7 cellular contexts compared by ENCODE assay signal in the genomic region with DNA sequence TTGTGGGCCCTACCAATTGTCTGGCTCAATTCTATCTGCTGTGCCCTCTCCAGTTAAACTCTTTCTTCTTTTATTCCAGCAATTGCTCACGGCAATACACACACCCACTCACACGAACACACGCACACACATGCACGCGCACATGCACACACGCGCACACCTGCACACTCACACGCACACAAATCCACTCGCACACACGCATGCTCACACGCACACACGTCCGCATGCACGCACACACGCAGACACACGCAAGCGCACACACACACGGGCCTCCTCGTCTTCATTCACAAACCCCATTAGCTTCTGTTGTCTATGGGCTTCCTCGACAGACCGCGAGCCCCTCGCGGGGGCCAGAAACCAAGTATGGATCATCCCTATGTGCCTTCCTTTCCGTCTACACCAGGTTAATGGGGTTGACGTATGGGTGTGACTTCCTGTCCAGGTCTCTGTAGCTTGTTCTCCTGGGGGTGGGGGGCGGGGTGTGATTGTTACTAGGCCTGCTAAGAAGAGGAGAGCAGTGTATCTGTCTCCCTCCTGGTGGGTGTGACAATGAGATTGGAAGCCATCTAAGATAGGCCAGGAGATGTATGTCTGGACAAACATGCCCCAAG. TPM values are rescaled to one million over a fixed set of nuclear protein-coding genes. Genes with fewer than 3 reads are reported as not detected.
DNase-seq lines count a peak whose midpoint lies in the region; ATAC-seq lines count a peak whose summit lies in the region.

No MANE protein-coding gene starts in this region.

- H3K4me1 ChIP-seq in HUES48 (ENCODE audit: control insufficient read depth, insufficient read depth, low read length) (peaks cover 8% of the 10 kb centered on the region), iPS-20b (ENCODE audit: insufficient read depth, low read length) (peaks cover 6% of the 10 kb centered on the region), subcutaneous abdominal adipose tissue (ENCODE audit: control insufficient read depth in 5 of 5, insufficient read depth in 5 of 5, low read length in 5 of 5) (peaks cover 2 to 48% (median 44%) of the 10 kb centered on the region in 5 donors)
- H3K4me1 ChIP-seq in effector memory CD4-positive, alpha-beta T cell (ENCODE audit: control insufficient read depth, insufficient read depth, low read length, poor library complexity, severe bottlenecking): peaks cover 19% of the 10 kb centered on the region

- no peak for DNase-seq in effector memory CD4-positive, alpha-beta T cell
- DNase-seq in AML-193 (lab: John Stamatoyannopoulos, UW): no peak

- H3K27ac ChIP-seq in HUES48 (ENCODE audit: low read depth, low read length) (peak overlapping the region; percentile 92), adipose tissue (ENCODE audit: low read depth, low read length) (peak overlapping the region; percentile 4), iPS-20b (ENCODE audit: low read length) (no peak overlapping the region), subcutaneous abdominal adipose tissue (ENCODE audit: low read depth, low read length) (peak overlapping the region; percentile 97)
- no peak overlapping the region for H3K27ac ChIP-seq in effector memory CD4-positive, alpha-beta T cell (ENCODE audit: insufficient read depth, low read length, poor library complexity, severe bottlenecking)

- H3K9ac ChIP-seq in HUES48 (ENCODE audit: low read depth, low read length) (peak overlapping the region; percentile 48; the same call in 1 of the 2 replicates), iPS-20b (ENCODE audit: low read depth, low read length) (peak overlapping the region; percentile 81; the same call in 1 of the 2 replicates), subcutaneous abdominal adipose tissue (ENCODE audit: low read length in 5 of 5) (peak overlapping the region in 4 of 5 donors; percentile 83 to 92 (median 89))

- H3K4me3 ChIP-seq in HUES48 (ENCODE audit: low read depth, low read length) (peak overlapping the region; percentile 70), iPS-20b (ENCODE audit: low read length) (peak overlapping the region; percentile 82), subcutaneous abdominal adipose tissue (ENCODE audit: low read depth in 1 of 5, low read length in 5 of 5) (peak overlapping the region; percentile 45 to 75 (median 63))
- H3K4me3 ChIP-seq in effector memory CD4-positive, alpha-beta T cell (ENCODE audit: insufficient read depth, low read depth, low read length, poor library complexity, severe bottlenecking): no peak overlapping the region

- no peak for ATAC-seq in GM18870 (IDR thresholded peaks at IDR 0.05; ENCODE audit: unreplicated experiment)

- H3K36me3 ChIP-seq in HUES48 (ENCODE audit: control insufficient read depth, insufficient read depth, low read length) (no peaks in the 10 kb centered on the region), iPS-20b (ENCODE audit: insufficient read depth, low read depth, low read length) (no peaks in the 10 kb centered on the region), subcutaneous abdominal adipose tissue (ENCODE audit: control insufficient read depth in 5 of 5, insufficient read depth in 5 of 5, low read length in 5 of 5) (peaks cover 0 to 11% (median 3%) of the 10 kb centered on the region in 5 donors)
- H3K36me3 ChIP-seq in effector memory CD4-positive, alpha-beta T cell (ENCODE audit: control insufficient read depth, insufficient read depth, low read length): peaks cover 3% of the 10 kb centered on the region

- 74 to 75% (median 75%) methylated on average over 27 of the region's 27 CpGs for WGBS in adipose tissue, 3 donors

- peaks cover 14% of the 10 kb centered on the region for H3K27me3 ChIP-seq in HUES48 (ENCODE audit: control insufficient read depth, insufficient read depth, low read length)
- peaks cover 19% of the 10 kb centered on the region for H3K27me3 ChIP-seq in iPS-20b (ENCODE audit: insufficient read depth, low read length)
- no peaks in the 10 kb centered on the region for H3K27me3 ChIP-seq in subcutaneous abdominal adipose tissue (ENCODE audit: control insufficient read depth in 5 of 5, insufficient read depth in 4 of 5, low read length in 5 of 5)
- H3K27me3 ChIP-seq in effector memory CD4-positive, alpha-beta T cell (replicated peaks; ENCODE audit: control insufficient read depth, insufficient read depth, low read length, poor library complexity, severe bottlenecking): no peaks in the 10 kb centered on the region

- H3K9me3 ChIP-seq in HUES48 (ENCODE audit: control insufficient read depth, insufficient read depth, low read length): no peaks in the 10 kb centered on the region
- no peaks in the 10 kb centered on the region for H3K9me3 ChIP-seq in iPS-20b (ENCODE audit: insufficient read depth, low read depth, low read length)
- no peaks in the 10 kb centered on the region for H3K9me3 ChIP-seq in subcutaneous abdominal adipose tissue (ENCODE audit: control insufficient read depth in 5 of 5, low read length in 5 of 5)
- H3K9me3 ChIP-seq in effector memory CD4-positive, alpha-beta T cell (ENCODE audit: control insufficient read depth, low read length): no peaks in the 10 kb centered on the region

RNA-seq across cellular contexts. Expression of a gene that starts 0.7 kb away (rescaled TPM):
- polyA plus RNA-seq in adipose tissue: 1 to 10 TPM; 1.9 to 9.2 (median 5.8) TPM

RNA-seq across cellular contexts. Expression of a gene that starts 1.8 kb away (rescaled TPM):
- 10 to 100 TPM; 11.8 to 52.1 (median 22.0) TPM for polyA plus RNA-seq in adipose tissue

RNA-seq across cellular contexts. Expression of a gene that starts 27.7 kb away (rescaled TPM):
- 1 to 10 TPM; 3.6 to 9.1 (median 5.3) TPM for polyA plus RNA-seq in adipose tissue

RNA-seq across cellular contexts. Expression of a gene that starts 53.2 kb away (rescaled TPM):
- polyA plus RNA-seq in adipose tissue: 10 to 100 TPM; 11.3 to 16.3 (median 14.6) TPM

Comparison
In these comparisons a context has a peak if more than half of its experiments do, and no peak if none do; other contexts are left out.
1. H3K27ac ChIP-seq: peak in HUES48 (single experiment), adipose tissue (single experiment) and subcutaneous abdominal adipose tissue (single experiment); none in iPS-20b (single experiment) and effector memory CD4-positive, alpha-beta T cell (single experiment).
2. Peak in every context shown above with its lines, with median percentiles within 50 percentile points of each other: H3K9ac ChIP-seq.